15 cellular contexts compared by ENCODE assay signal in genomic region chr4:118774321-118774720, GRCh38.
"Had no signal": no experiment of that assay in that cellular context is flagged by ENCODE, and none has a peak within 500 bp of the region (broad histone marks: within the 10 kb centered on the region; RNA-seq: fewer than 3 reads in every experiment).

No MANE protein-coding gene starts in this region.

- H3K4me3 Mint-ChIP-seq: activated CD4-positive, alpha-beta T cell treated with anti-CD3 and anti-CD28 coated beads, Interleukin-2, amount 10 ng/mL, durations not matched to agents 7 days and 5 days; activated naive CD8-positive, alpha-beta T cell treated with anti-CD3 and anti-CD28 coated beads, Interleukin-2, amount 10 ng/mL, durations not matched to agents 7 days and 5 days; dendritic cell treated with granulocyte-macrophage colony-stimulating factor and Interleukin-4, amounts not matched to agents 40 ng/mL and 50 ng/mL, for 4 days; endodermal cell; natural killer cell treated with Interleukin-12 subunit alpha and Interleukin-12 subunit beta and Interleukin-15 and Interleukin-18, amount 100 ng/mL, for 72 hours; stimulated activated naive CD8-positive, alpha-beta T cell treated with anti-CD3 and anti-CD28 coated beads, Interleukin-15, amount 100 ng/mL, for 72 hours had no signal

- H3K27ac Mint-ChIP-seq: activated CD4-positive, alpha-beta T cell treated with anti-CD3 and anti-CD28 coated beads, Interleukin-2, amount 10 ng/mL, durations not matched to agents 7 days and 5 days; activated naive CD8-positive, alpha-beta T cell treated with anti-CD3 and anti-CD28 coated beads, Interleukin-2, amount 10 ng/mL, durations not matched to agents 7 days and 5 days; dendritic cell treated with granulocyte-macrophage colony-stimulating factor and Interleukin-4, amounts not matched to agents 40 ng/mL and 50 ng/mL, for 4 days; endodermal cell; natural killer cell treated with Interleukin-12 subunit alpha and Interleukin-12 subunit beta and Interleukin-15 and Interleukin-18, amount 100 ng/mL, for 72 hours; stimulated activated naive CD8-positive, alpha-beta T cell treated with anti-CD3 and anti-CD28 coated beads, Interleukin-15, amount 100 ng/mL, for 72 hours had no signal

- H3K27me3 ChIP-seq: hepatocyte, right lobe of liver, spleen had no signal

- H3K4me3 ChIP-seq: hepatocyte, psoas muscle, right lobe of liver, spleen, thoracic aorta had no signal

- H3K27me3 Mint-ChIP-seq: activated CD4-positive, alpha-beta T cell treated with anti-CD3 and anti-CD28 coated beads, Interleukin-2, amount 10 ng/mL, durations not matched to agents 7 days and 5 days; activated naive CD8-positive, alpha-beta T cell treated with anti-CD3 and anti-CD28 coated beads, Interleukin-2, amount 10 ng/mL, durations not matched to agents 7 days and 5 days; dendritic cell treated with granulocyte-macrophage colony-stimulating factor and Interleukin-4, amounts not matched to agents 40 ng/mL and 50 ng/mL, for 4 days; natural killer cell treated with Interleukin-12 subunit alpha and Interleukin-12 subunit beta and Interleukin-15 and Interleukin-18, amount 100 ng/mL, for 72 hours; stimulated activated naive CD8-positive, alpha-beta T cell treated with anti-CD3 and anti-CD28 coated beads, Interleukin-15, amount 100 ng/mL, for 72 hours had no signal

- H3K4me1 Mint-ChIP-seq: activated CD4-positive, alpha-beta T cell treated with anti-CD3 and anti-CD28 coated beads, Interleukin-2, amount 10 ng/mL, durations not matched to agents 7 days and 5 days; activated naive CD8-positive, alpha-beta T cell treated with anti-CD3 and anti-CD28 coated beads, Interleukin-2, amount 10 ng/mL, durations not matched to agents 7 days and 5 days; stimulated activated naive CD8-positive, alpha-beta T cell treated with anti-CD3 and anti-CD28 coated beads, Interleukin-15, amount 100 ng/mL, for 72 hours had no signal

- H3K4me2 ChIP-seq: hepatocyte had no signal

- H3K27ac ChIP-seq: hepatocyte, psoas muscle, right lobe of liver had no signal

- H3K36me3 ChIP-seq: thoracic aorta had no signal

- H3K9me3 ChIP-seq: psoas muscle, right lobe of liver, thoracic aorta had no signal

- H2AFZ ChIP-seq: hepatocyte had no signal

- DNase-seq: activated CD4-positive, alpha-beta T cell treated with anti-CD3 and anti-CD28 coated beads, Interleukin-2, amount 10 ng/mL, durations not matched to agents 7 days and 5 days; activated CD4-positive, CD25-positive, alpha-beta regulatory T cell; activated CD8-positive, alpha-beta memory T cell treated with anti-CD3 and anti-CD28 coated beads for 24 hours; activated naive CD8-positive, alpha-beta T cell treated with anti-CD3 and anti-CD28 coated beads, Interleukin-2, amount 10 ng/mL, durations not matched to agents 7 days and 5 days; endodermal cell; erythroblast; psoas muscle; right lobe of liver; spleen; stimulated activated naive CD8-positive, alpha-beta T cell treated with anti-CD3 and anti-CD28 coated beads, Interleukin-15, amount 100 ng/mL, for 72 hours; T-helper 2 cell had no signal

- H3K9me3 Mint-ChIP-seq: activated CD4-positive, alpha-beta T cell treated with anti-CD3 and anti-CD28 coated beads, Interleukin-2, amount 10 ng/mL, durations not matched to agents 7 days and 5 days; dendritic cell treated with granulocyte-macrophage colony-stimulating factor and Interleukin-4, amounts not matched to agents 40 ng/mL and 50 ng/mL, for 4 days; endodermal cell; natural killer cell treated with Interleukin-12 subunit alpha and Interleukin-12 subunit beta and Interleukin-15 and Interleukin-18, amount 100 ng/mL, for 72 hours had no signal
